7 cellular contexts compared by ENCODE assay signal in genomic region chr16:15742716-15743115, GRCh38.
"Had no signal": no experiment of that assay in that cellular context is flagged by ENCODE, and none has a peak within 500 bp of the region (broad histone marks: within the 10 kb centered on the region; RNA-seq: fewer than 3 reads in every experiment).

No MANE protein-coding gene starts in this region.

- H3K9ac ChIP-seq: GM23248 had no signal

- DNase-seq: GM23248, GOT3, H7, HCEC 1CT, IMR-90 had no signal

- H3K4me3 ChIP-seq: GM23248, K562 had no signal

- H2AFZ ChIP-seq: GM23248 had no signal

- ATAC-seq: K562 had no signal

- H3K27ac ChIP-seq: GM23248, HL-60 had no signal
